In genomic region chr13:98172570-98173405, GRCh38 we compare ENCODE assay signal across 9 cellular contexts. TPM values are rescaled to one million over a fixed set of nuclear protein-coding genes. Genes with fewer than 3 reads are reported as not detected.
DNase-seq lines count a peak whose midpoint lies in the region; ATAC-seq and TF ChIP-seq lines count a peak whose summit lies in the region.
"Had no signal": no experiment of that assay in that cellular context is flagged by ENCODE, and none has a peak within 500 bp of the region (broad histone marks: within the 10 kb centered on the region; RNA-seq: fewer than 3 reads in every experiment).

No MANE protein-coding gene starts in this region.

- 20 to 38% (median 24%) methylated on average over 7 of the region's 7 CpGs for WGBS in stomach, 5 donors

- peak overlapping the region; percentile 55 for H3K4me3 Mint-ChIP-seq in chondrocyte (ENCODE audit: unreplicated experiment)

- peak overlapping the region; percentile 98 for H3K27ac Mint-ChIP-seq in chondrocyte (ENCODE audit: unreplicated experiment)

- H3K36me3 ChIP-seq in HUES48 (ENCODE audit: control insufficient read depth, insufficient read depth, low read length) (no peaks in the 10 kb centered on the region), stomach (peaks cover 4 to 10% (median 9%) of the 10 kb centered on the region in 4 donors)

- H3K4me3 ChIP-seq in HUES48 (ENCODE audit: low read depth, low read length) (peak overlapping the region; percentile 18; the same call in 1 of the 2 replicates), stomach (peak overlapping the region in 3 of 4 donors; percentile 5 to 23 (median 11))

- H3K4me1 ChIP-seq in HUES48 (ENCODE audit: control insufficient read depth, insufficient read depth, low read length) (peaks cover 50% of the 10 kb centered on the region), stomach (peaks cover 38 to 51% (median 44%) of the 10 kb centered on the region in 4 donors)

- peaks cover 89% of the 10 kb centered on the region for H3K4me1 Mint-ChIP-seq in chondrocyte (ENCODE audit: low read depth)

- no peak for TF ChIP-seq CTCF in chondrocyte (IDR thresholded peaks at IDR 0.05)
- no peak for TF ChIP-seq CTCF in stomach (IDR thresholded peaks at IDR 0.05)

- TF ChIP-seq EP300 in stomach (IDR thresholded peaks at IDR 0.05) = no peak

- ATAC-seq in esophagus mucosa (no peak), GM18873 (IDR thresholded peaks at IDR 0.05; ENCODE audit: low FRiP score, unreplicated experiment) (no peak)

- DNase-seq in chondrocyte (ENCODE audit: low spot score) (no peak), stomach (no peak), NCI-H510A (lab: John Stamatoyannopoulos, UW) (no peak), AML-193 (lab: John Stamatoyannopoulos, UW) (no peak)
- DNase-seq: SHP77 had no signal

- H3K9me3 ChIP-seq in HUES48 (ENCODE audit: control insufficient read depth, insufficient read depth, low read length) (no peaks in the 10 kb centered on the region), stomach (no peaks in the 10 kb centered on the region)

- no peaks in the 10 kb centered on the region for H3K27me3 Mint-ChIP-seq in chondrocyte (ENCODE audit: low read depth)

- no peaks in the 10 kb centered on the region for H3K27me3 ChIP-seq in HUES48 (ENCODE audit: control insufficient read depth, insufficient read depth, low read length)
- no peaks in the 10 kb centered on the region for H3K27me3 ChIP-seq in layer of hippocampus (ENCODE audit: control insufficient read depth, insufficient read depth, low read length)
- no peaks in the 10 kb centered on the region for H3K27me3 ChIP-seq in stomach

- no peak for TF ChIP-seq POLR2A in stomach (IDR thresholded peaks at IDR 0.05)

- peaks cover 4% of the 10 kb centered on the region for H3K9me3 Mint-ChIP-seq in chondrocyte (ENCODE audit: low read depth)

- H3K27ac ChIP-seq in HUES48 (ENCODE audit: low read depth, low read length) = peak overlapping the region; percentile 74
- peak overlapping the region; percentile 32 for H3K27ac ChIP-seq in layer of hippocampus (ENCODE audit: low read depth, low read length)
- peak overlapping the region; percentile 69 to 83 (median 79) for H3K27ac ChIP-seq in stomach

- peak overlapping the region; percentile 34; the same call in 1 of the 2 replicates for H3K9ac ChIP-seq in HUES48 (ENCODE audit: low read depth, low read length)

- intact Hi-C loops in stomach (cut with DNase I; ENCODE audit: low total_unique reads) = no loop called here

- peaks cover 8% of the 10 kb centered on the region for H3K36me3 Mint-ChIP-seq in chondrocyte (ENCODE audit: low read depth)

RNA-seq across cellular contexts. Expression of gene RNF113B, which starts 4.3 kb away (rescaled TPM):
- total RNA-seq in chondrocyte (not detected in 3 replicates), stomach (not detected), esophagus mucosa (not detected)
- not detected for polyA plus RNA-seq in stomach

RNA-seq across cellular contexts. Expression of gene FARP1, which starts 29.9 kb away (rescaled TPM):
- 237 to 331 TPM (median 328 TPM) in 3 replicates for total RNA-seq in chondrocyte
- total RNA-seq in stomach = 100 to 1,000 TPM in 3 of 5 donors, 10 to 100 TPM in 2; 58.3 to 319 (median 127) TPM
- polyA plus RNA-seq in stomach = 10 to 100 TPM; 11.6 to 24.1 (median 16.0) TPM
- 6.2 TPM for total RNA-seq in esophagus mucosa
